1 cellular context compared by ENCODE assay signal in genomic region chr3:12518266-12519028, GRCh38.
TF ChIP-seq lines count a peak whose summit lies in the region.

No MANE protein-coding gene starts in this region.

TF ChIP-seq in HepG2, 621 proteins besides CTCF, POLR2A, EP300 and RAD21:
- no peak for TF ChIP-seq CHD2 (IDR thresholded peaks at IDR 0.05; ENCODE audit: low read depth, low read length)
- TF ChIP-seq TSC22D2 (CRISPR knock-in tag; IDR thresholded peaks at IDR 0.05; ENCODE audit: borderline replicate concordance) = no peak
- TF ChIP-seq ZNF691 (CRISPR knock-in tag; IDR thresholded peaks at IDR 0.05; ENCODE audit: borderline replicate concordance, low read depth) = no peak
- TF ChIP-seq ZNF660 (CRISPR knock-in tag; IDR thresholded peaks at IDR 0.05; ENCODE audit: borderline replicate concordance, low read depth) = no peak
- TF ChIP-seq ZIK1 (CRISPR knock-in tag; IDR thresholded peaks at IDR 0.05; ENCODE audit: borderline replicate concordance, low read depth) = no peak
- no peak for TF ChIP-seq ZNF24 (IDR thresholded peaks at IDR 0.05)
